Comparison of ENCODE assay signal across 33 cellular contexts in the genomic region with DNA sequence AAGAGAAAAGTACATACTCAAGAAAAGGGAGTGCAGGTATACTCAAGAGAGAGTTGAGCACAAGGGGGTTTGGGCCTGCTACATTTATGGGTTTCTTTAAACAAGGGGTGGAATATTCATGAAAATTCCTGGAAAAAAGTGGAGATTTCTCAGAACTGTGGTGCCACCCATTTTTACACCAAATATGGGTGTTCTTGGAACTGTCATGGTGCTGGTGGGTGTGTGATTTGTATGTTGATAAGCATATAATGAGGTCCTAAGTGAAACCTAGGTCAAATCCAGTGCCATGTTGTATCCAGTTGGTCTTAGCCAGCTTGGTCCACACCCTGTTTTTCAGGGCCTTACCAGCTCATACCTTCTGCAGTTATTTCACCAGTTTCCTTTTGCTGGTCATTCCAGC.
"Had no signal": no experiment of that assay in that cellular context is flagged by ENCODE, and none has a peak within 500 bp of the region (broad histone marks: within the 10 kb centered on the region; RNA-seq: fewer than 3 reads in every experiment).

No MANE protein-coding gene starts in this region.

- H3K9me3 Mint-ChIP-seq: activated CD4-positive, alpha-beta T cell treated with anti-CD3 and anti-CD28 coated beads, Interleukin-2, amount 10 ng/mL, durations not matched to agents 7 days and 5 days; activated naive CD4-positive, alpha-beta T cell treated with anti-CD3 and anti-CD28 coated beads, Interleukin-2, amount 50 U/mL, for 24 hours; activated naive CD8-positive, alpha-beta T cell treated with anti-CD3 and anti-CD28 coated beads, Interleukin-2, amount 10 ng/mL, durations not matched to agents 7 days and 5 days; activated T-cell treated with anti-CD3 and anti-CD28 coated beads, Interleukin-2, amount 50 U/mL, for 24 hours; activated T-helper 2 cell treated with anti-CD3 and anti-CD28 coated beads, Interferon-gamma antibody, Interleukin-2, Interleukin-4, amounts not matched to agents 10 μg/mL and 5 μg/mL and 100 μg/mL, durations not matched to agents 14 hours and 24 hours and 36 hours; T-cell had no signal

- H3K9me3 ChIP-seq: body of pancreas, breast epithelium, MG63 had no signal

- H3K4me3 Mint-ChIP-seq: activated CD4-positive, alpha-beta T cell treated with anti-CD3 and anti-CD28 coated beads, Interleukin-2, amount 10 ng/mL, durations not matched to agents 7 days and 5 days; activated CD8-positive, alpha-beta T cell treated with anti-CD3 and anti-CD28 coated beads, Interleukin-2, amount 10 ng/mL, durations not matched to agents 7 days and 5 days; activated naive CD4-positive, alpha-beta T cell treated with anti-CD3 and anti-CD28 coated beads, Interleukin-2, amount 50 U/mL, for 24 hours; activated naive CD8-positive, alpha-beta T cell treated with anti-CD3 and anti-CD28 coated beads, Interleukin-2, amount 10 ng/mL, durations not matched to agents 7 days and 5 days; activated T-cell treated with anti-CD3 and anti-CD28 coated beads, Interleukin-2, amount 50 U/mL, for 24 hours; T-cell had no signal

- H3K36me3 ChIP-seq: breast epithelium, MG63 had no signal

- ATAC-seq: activated CD8-positive, alpha-beta T cell treated with anti-CD3 and anti-CD28 coated beads, Interleukin-2, amount 10 ng/mL, durations not matched to agents 7 days and 5 days; body of pancreas; PC-3; Right ventricle myocardium inferior; SK-N-SH treated with all-trans-retinoic acid at 6 μM for 48 hours; T-cell had no signal

- H3K36me3 Mint-ChIP-seq: activated naive CD4-positive, alpha-beta T cell treated with anti-CD3 and anti-CD28 coated beads, Interleukin-2, amount 50 U/mL, for 24 hours; activated naive CD8-positive, alpha-beta T cell treated with anti-CD3 and anti-CD28 coated beads, Interleukin-2, amount 10 ng/mL, durations not matched to agents 7 days and 5 days; T-cell had no signal

- H3K4me3 ChIP-seq: body of pancreas, breast epithelium, MG63 had no signal

- H3K4me1 Mint-ChIP-seq: activated CD4-positive, alpha-beta T cell treated with anti-CD3 and anti-CD28 coated beads, Interleukin-2, amount 10 ng/mL, durations not matched to agents 7 days and 5 days had no signal

- H3K27ac ChIP-seq: body of pancreas, breast epithelium, RWPE1 had no signal

- H3K4me1 ChIP-seq: body of pancreas, breast epithelium had no signal

- H3K27me3 ChIP-seq: body of pancreas, breast epithelium, MG63 had no signal

- H3K27ac Mint-ChIP-seq: activated CD4-positive, alpha-beta T cell treated with anti-CD3 and anti-CD28 coated beads, Interleukin-2, amount 10 ng/mL, durations not matched to agents 7 days and 5 days; activated CD8-positive, alpha-beta T cell treated with anti-CD3 and anti-CD28 coated beads, Interleukin-2, amount 10 ng/mL, durations not matched to agents 7 days and 5 days; activated naive CD4-positive, alpha-beta T cell treated with anti-CD3 and anti-CD28 coated beads, Interleukin-2, amount 50 U/mL, for 24 hours; activated naive CD8-positive, alpha-beta T cell treated with anti-CD3 and anti-CD28 coated beads, Interleukin-2, amount 10 ng/mL, durations not matched to agents 7 days and 5 days; activated T-cell treated with anti-CD3 and anti-CD28 coated beads, Interleukin-2, amount 50 U/mL, for 24 hours; activated T-helper 2 cell treated with anti-CD3 and anti-CD28 coated beads, Interferon-gamma antibody, Interleukin-2, Interleukin-4, amounts not matched to agents 10 μg/mL and 5 μg/mL and 100 μg/mL, durations not matched to agents 14 hours and 24 hours and 36 hours had no signal

- DNase-seq: activated CD4-positive, alpha-beta T cell treated with anti-CD3 and anti-CD28 coated beads, Interleukin-2, amount 10 ng/mL, durations not matched to agents 7 days and 5 days; activated CD4-positive, alpha-beta T cell treated with anti-CD3 and anti-CD28 coated beads, Interleukin-2, amount 50 U/mL, for 48 hours; activated CD8-positive, alpha-beta T cell treated with anti-CD3 and anti-CD28 coated beads, Interleukin-2, amount 10 ng/mL, durations not matched to agents 7 days and 5 days; activated gamma-delta T cell; activated naive CD4-positive, alpha-beta T cell treated with Interleukin-2 at 50 U/mL for 16 hours; activated naive CD8-positive, alpha-beta T cell treated with anti-CD3 and anti-CD28 coated beads, Interleukin-2, amount 10 ng/mL, durations not matched to agents 7 days and 5 days; activated T-cell treated with anti-CD3 and anti-CD28 coated beads, Interleukin-2, amount 50 U/mL, for 24 hours; amygdala; body of pancreas; Karpas-422; KBM-7; MG63; NCI-H1048; NCI-H1105 treated with DMSO at 0.1 percent for 48 hours; NCI-H1436; NCI-H1694; NCI-H1930; NCI-H2081 treated with DMSO at 0.1 percent for 48 hours; NCI-H226; NCI-H446 treated with DMSO at 0.1 percent for 48 hours; NCI-H524; NCI-H69; PC-3; SIG-M5; T-cell; T-helper 2 cell; T-helper 9 cell had no signal
